20 cellular contexts compared by ENCODE assay signal in the genomic region with DNA sequence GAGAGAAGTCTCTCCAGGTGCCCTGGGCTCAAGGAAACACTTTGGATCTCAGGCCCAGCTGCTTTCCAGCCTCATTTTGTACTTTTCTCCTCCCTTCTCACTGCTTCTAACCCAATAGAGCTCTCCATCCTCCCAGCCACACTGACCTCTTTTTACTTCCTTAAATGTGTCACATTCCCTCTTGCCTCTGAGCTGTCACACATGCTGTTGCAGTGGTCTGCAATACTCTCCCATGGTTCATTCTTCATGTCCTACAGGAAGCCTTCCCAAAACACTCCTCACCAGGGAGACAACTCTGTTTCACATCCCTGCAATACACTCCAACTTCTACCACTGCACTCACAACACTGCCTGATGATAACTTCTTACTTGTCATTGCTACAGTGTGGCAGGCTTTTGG.
DNase-seq lines count a peak whose midpoint lies in the region; FAIRE-seq and TF ChIP-seq lines count a peak whose summit lies in the region.
"Had no signal": no experiment of that assay in that cellular context is flagged by ENCODE, and none has a peak within 500 bp of the region (broad histone marks: within the 10 kb centered on the region; RNA-seq: fewer than 3 reads in every experiment).

No MANE protein-coding gene starts in this region.

- H3K27me3 Mint-ChIP-seq in HFFc6 (ENCODE audit: insufficient read depth) (no peaks in the 10 kb centered on the region; the same call in 1 of the 2 replicates), astrocyte (ENCODE audit: low read depth, unreplicated experiment) (no peaks in the 10 kb centered on the region)

- H3K4me2 ChIP-seq in astrocyte (ENCODE audit: low read length) = peak overlapping the region; percentile 60
- H3K4me2 ChIP-seq: BLaER1 had no signal

- H3K27me3 ChIP-seq in astrocyte (ENCODE audit: insufficient read depth, low read length) = no peaks in the 10 kb centered on the region
- H3K27me3 ChIP-seq: BLaER1, SJCRH30 had no signal

- DNase-seq in HFFc6 (no peak), astrocyte (ENCODE audit: low read depth) (no peak), left kidney (ENCODE audit: low read depth, low spot score) (peak; percentile 21), D721Med (ENCODE audit: insufficient read length, low spot score) (no peak), NCI-H1436 treated with DMSO at 0.1 percent for 48 hours (lab: John Stamatoyannopoulos, UW) (no peak), posterior cingulate gyrus (no peak)
- DNase-seq in stimulated activated CD4-positive, alpha-beta T cell treated with anti-CD3 and anti-CD28 coated beads, Interleukin-2, amount 100 ng/mL, for 48 hours = no peak
- DNase-seq: CD4-positive, alpha-beta T cell; KG1; MM.1S; NCI-H1694; NCI-H2029 treated with DMSO at 0.1 percent for 48 hours; NCI-H446 treated with DMSO at 0.1 percent for 48 hours; NCI-H82; NK-92 treated with Interleukin-12 subunit alpha and Interleukin-12 subunit beta, amount 100 ng/mL, for 24 hours; PC-3 had no signal

- H3K4me1 Mint-ChIP-seq in HFFc6 (ENCODE audit: low read depth) = peaks cover 65% of the 10 kb centered on the region
- peaks cover 47% of the 10 kb centered on the region for H3K4me1 Mint-ChIP-seq in astrocyte (ENCODE audit: low read depth, unreplicated experiment)

- H3K9me3 Mint-ChIP-seq in HFFc6 (peaks cover 17% of the 10 kb centered on the region), astrocyte (ENCODE audit: unreplicated experiment) (peaks cover 12% of the 10 kb centered on the region)
- H3K9me3 Mint-ChIP-seq: CD4-positive, alpha-beta T cell had no signal

- no peak overlapping the region for H2AFZ ChIP-seq in astrocyte (ENCODE audit: low read depth, low read length)

- peak overlapping the region; percentile 48; the same call in 1 of the 2 replicates for H3K27ac ChIP-seq in C4-2B
- no peak overlapping the region for H3K27ac ChIP-seq in astrocyte (ENCODE audit: low read depth, low read length)
- H3K27ac ChIP-seq: BLaER1, SJCRH30 had no signal

- peak overlapping the region; percentile 7; the same call in 1 of the 2 replicates for H3K27ac Mint-ChIP-seq in HFFc6
- H3K27ac Mint-ChIP-seq in astrocyte (ENCODE audit: unreplicated experiment) = peak overlapping the region; percentile 8
- H3K27ac Mint-ChIP-seq: CD4-positive, alpha-beta T cell had no signal

- no peak overlapping the region for H3K4me3 ChIP-seq in astrocyte (ENCODE audit: insufficient read depth, low read depth, low read length)
- H3K4me3 ChIP-seq: BLaER1, SJCRH30 had no signal

- H3K36me3 Mint-ChIP-seq in HFFc6 (ENCODE audit: low read depth) = peaks cover 18% of the 10 kb centered on the region
- no peaks in the 10 kb centered on the region for H3K36me3 Mint-ChIP-seq in astrocyte (ENCODE audit: low read depth, unreplicated experiment)

- no peak for TF ChIP-seq CTCF in C4-2B (conservative IDR thresholded peaks at IDR 0.05)
- no peak for TF ChIP-seq CTCF in HFFc6 (IDR thresholded peaks at IDR 0.05)
- TF ChIP-seq CTCF in astrocyte (IDR thresholded peaks at IDR 0.05; ENCODE audit: insufficient read depth, low read depth, low read length) = no peak
- TF ChIP-seq CTCF in D721Med (IDR thresholded peaks at IDR 0.05; ENCODE audit: insufficient read depth, missing control alignments) = no peak

- intact Hi-C loops in posterior cingulate gyrus (cut with DNase I) = no loop called here

- no peaks in the 10 kb centered on the region for H3K79me2 ChIP-seq in astrocyte (ENCODE audit: insufficient read depth, low read length)

- H3K4me1 ChIP-seq in astrocyte (ENCODE audit: insufficient read depth, low read length) = peaks cover 32% of the 10 kb centered on the region
- H3K4me1 ChIP-seq: SJCRH30 had no signal

- no peak overlapping the region for H3K4me3 Mint-ChIP-seq in HFFc6
- no peak overlapping the region for H3K4me3 Mint-ChIP-seq in astrocyte (ENCODE audit: unreplicated experiment)
- H3K4me3 Mint-ChIP-seq: CD4-positive, alpha-beta T cell had no signal

- H3K9ac ChIP-seq in astrocyte (ENCODE audit: low read length) = no peak overlapping the region
- H3K9ac ChIP-seq: BLaER1 had no signal

- H3K36me3 ChIP-seq in astrocyte (ENCODE audit: insufficient read depth, low read length) = no peaks in the 10 kb centered on the region
- H3K36me3 ChIP-seq: BLaER1, SJCRH30 had no signal

- H3K9me3 ChIP-seq in astrocyte (ENCODE audit: insufficient read depth, low read depth, low read length) = no peaks in the 10 kb centered on the region
- H3K9me3 ChIP-seq: BLaER1, SJCRH30 had no signal

- no peak for FAIRE-seq in astrocyte (lab: Jason Lieb, UNC)
- no peak for FAIRE-seq in D721Med (lab: Jason Lieb, UNC)
- FAIRE-seq: GM18507 had no signal

- H4K20me1 ChIP-seq in astrocyte (ENCODE audit: insufficient read depth, low read length) = no peaks in the 10 kb centered on the region
- H4K20me1 ChIP-seq: BLaER1 had no signal
